Comparison of ENCODE assay signal across 28 cellular contexts in genomic region chr3:72919520-72919919, GRCh38.
"Had no signal": no experiment of that assay in that cellular context is flagged by ENCODE, and none has a peak within 500 bp of the region (broad histone marks: within the 10 kb centered on the region; RNA-seq: fewer than 3 reads in every experiment).

No MANE protein-coding gene starts in this region.

- H3K4me3 ChIP-seq: stomach, suprapubic skin, testis, thoracic aorta, thyroid gland, tibial artery, tibial nerve, transverse colon, upper lobe of left lung, upper lobe of right lung, uterus, vagina had no signal

- H3K36me3 Mint-ChIP-seq: stimulated activated effector memory CD8-positive, alpha-beta T cell treated with anti-CD3 and anti-CD28 coated beads, Interleukin-12 subunit alpha, Interleukin-12 subunit beta, amount 100 ng/mL, for 72 hours; stimulated activated memory B cell treated with anti-CD40 and anti-IgM and Interleukin-4, amounts not matched to agents 10 μg/mL and 1 μg/mL and 100 μg/mL, for 72 hours; stimulated activated naive B cell treated with anti-CD40 and anti-IgM and Interleukin-4, amounts not matched to agents 10 μg/mL and 1 μg/mL and 100 μg/mL, for 72 hours had no signal

- H3K27me3 Mint-ChIP-seq: stimulated activated naive CD8-positive, alpha-beta T cell treated with anti-CD3 and anti-CD28 coated beads, Interleukin-15, amount 100 ng/mL, for 72 hours; type B pancreatic cell had no signal

- H3K27ac ChIP-seq: stomach, suprapubic skin, testis, thoracic aorta, thyroid gland, tibial artery, tibial nerve, transverse colon, upper lobe of left lung, upper lobe of right lung, uterus, vagina had no signal

- ATAC-seq: stimulated activated effector memory CD8-positive, alpha-beta T cell treated with anti-CD3 and anti-CD28 coated beads, Interleukin-12 subunit alpha, Interleukin-12 subunit beta, amount 100 ng/mL, for 72 hours; stimulated activated memory B cell treated with anti-CD40 and anti-IgM and Interleukin-4, amounts not matched to agents 10 μg/mL and 1 μg/mL and 100 μg/mL, for 72 hours; stimulated activated naive B cell treated with anti-CD40 and anti-IgM and Interleukin-4, amounts not matched to agents 10 μg/mL and 1 μg/mL and 100 μg/mL, for 72 hours; stimulated activated naive CD8-positive, alpha-beta T cell treated with anti-CD3 and anti-CD28 coated beads, Interleukin-15, amount 100 ng/mL, for 72 hours; stimulated activated naive CD8-positive, alpha-beta T cell treated with anti-CD3 and anti-CD28 coated beads, Interleukin-15, Interleukin-2, amounts not matched to agents 100 U/mL and 50 U/mL, for 24 hours; upper lobe of right lung had no signal

- H3K27ac Mint-ChIP-seq: stimulated activated effector memory CD8-positive, alpha-beta T cell treated with anti-CD3 and anti-CD28 coated beads, Interleukin-12 subunit alpha, Interleukin-12 subunit beta, amount 100 ng/mL, for 72 hours; stimulated activated memory B cell treated with anti-CD40 and anti-IgM and Interleukin-4, amounts not matched to agents 10 μg/mL and 1 μg/mL and 100 μg/mL, for 72 hours; stimulated activated naive B cell treated with anti-CD40 and anti-IgM and Interleukin-4, amounts not matched to agents 10 μg/mL and 1 μg/mL and 100 μg/mL, for 72 hours; stimulated activated naive CD8-positive, alpha-beta T cell treated with anti-CD3 and anti-CD28 coated beads, Interleukin-15, Interleukin-2, amounts not matched to agents 100 ng/mL and 50 ng/mL, for 24 hours; type B pancreatic cell had no signal

- FAIRE-seq: urothelium cell line had no signal

- H3K4me3 Mint-ChIP-seq: stimulated activated effector memory CD8-positive, alpha-beta T cell treated with anti-CD3 and anti-CD28 coated beads, Interleukin-12 subunit alpha, Interleukin-12 subunit beta, amount 100 ng/mL, for 72 hours; stimulated activated memory B cell treated with anti-CD40 and anti-IgM and Interleukin-4, amounts not matched to agents 10 μg/mL and 1 μg/mL and 100 μg/mL, for 72 hours; stimulated activated naive B cell treated with anti-CD40 and anti-IgM and Interleukin-4, amounts not matched to agents 10 μg/mL and 1 μg/mL and 100 μg/mL, for 72 hours; stimulated activated naive CD8-positive, alpha-beta T cell treated with anti-CD3 and anti-CD28 coated beads, Interleukin-15, amount 100 ng/mL, for 72 hours; stimulated activated naive CD8-positive, alpha-beta T cell treated with anti-CD3 and anti-CD28 coated beads, Interleukin-15, Interleukin-2, amounts not matched to agents 100 ng/mL and 50 ng/mL, for 24 hours; type B pancreatic cell had no signal

- H3K27me3 ChIP-seq: stomach, suprapubic skin, testis, thyroid gland, tibial artery, tibial nerve, transverse colon, upper lobe of left lung, upper lobe of right lung, uterus, vagina had no signal

- DNase-seq: stimulated activated CD4-positive, alpha-beta T cell treated with anti-CD3 and anti-CD28 coated beads, Interleukin-2, amount 100 ng/mL, for 48 hours; stimulated activated CD4-positive, alpha-beta T cell treated with anti-CD3 and anti-CD28 coated beads, Interleukin-4, amount 100 ng/mL, for 1 hour; stimulated activated CD4-positive, alpha-beta T cell treated with anti-CD3 and anti-CD28 coated beads, Interleukin-4, amount 100 ng/mL, for 24 hours; stimulated activated CD4-positive, alpha-beta T cell treated with anti-CD3 and anti-CD28 coated beads, Interleukin-4, amount 100 ng/mL, for 4 hours; stimulated activated CD8-positive, alpha-beta memory T cell treated with anti-CD3 and anti-CD28 coated beads, Interleukin-4, amount 100 ng/mL, for 48 hours; stimulated activated naive B cell treated with anti-CD40 and anti-IgM and Interleukin-4, amounts not matched to agents 10 μg/mL and 1 μg/mL and 100 μg/mL, for 72 hours; stimulated activated naive CD4-positive, alpha-beta T cell; stimulated activated naive CD4-positive, alpha-beta T cell treated with Interleukin-2 at 50 U/mL for 16 hours; stimulated activated naive CD8-positive, alpha-beta T cell treated with anti-CD3 and anti-CD28 coated beads, Interleukin-15, amount 100 ng/mL, for 72 hours; stimulated activated naive CD8-positive, alpha-beta T cell treated with anti-CD3 and anti-CD28 coated beads, Interleukin-15, Interleukin-2, amounts not matched to agents 100 U/mL and 50 U/mL, for 24 hours; stomach; substantia nigra; testis; thyroid gland; tibial artery; transverse colon; upper lobe of left lung; upper lobe of right lung; uterus had no signal

- H3K4me1 ChIP-seq: stomach, suprapubic skin, testis, thyroid gland, tibial artery, tibial nerve, transverse colon, upper lobe of left lung, upper lobe of right lung, uterus, vagina had no signal

- H3K9me3 Mint-ChIP-seq: stimulated activated effector memory CD8-positive, alpha-beta T cell treated with anti-CD3 and anti-CD28 coated beads, Interleukin-12 subunit alpha, Interleukin-12 subunit beta, amount 100 ng/mL, for 72 hours; stimulated activated memory B cell treated with anti-CD40 and anti-IgM and Interleukin-4, amounts not matched to agents 10 μg/mL and 1 μg/mL and 100 μg/mL, for 72 hours; stimulated activated naive B cell treated with anti-CD40 and anti-IgM and Interleukin-4, amounts not matched to agents 10 μg/mL and 1 μg/mL and 100 μg/mL, for 72 hours; stimulated activated naive CD8-positive, alpha-beta T cell treated with anti-CD3 and anti-CD28 coated beads, Interleukin-15, amount 100 ng/mL, for 72 hours; stimulated activated naive CD8-positive, alpha-beta T cell treated with anti-CD3 and anti-CD28 coated beads, Interleukin-15, Interleukin-2, amounts not matched to agents 100 ng/mL and 50 ng/mL, for 24 hours had no signal

- H3K9me3 ChIP-seq: stomach, suprapubic skin, testis, thoracic aorta, thyroid gland, tibial artery, tibial nerve, transverse colon, upper lobe of left lung, upper lobe of right lung, uterus, vagina had no signal

- H3K36me3 ChIP-seq: stomach, suprapubic skin, thoracic aorta, thyroid gland, tibial artery, transverse colon, upper lobe of left lung, upper lobe of right lung, uterus, vagina had no signal

- H3K4me1 Mint-ChIP-seq: stimulated activated effector memory CD8-positive, alpha-beta T cell treated with anti-CD3 and anti-CD28 coated beads, Interleukin-12 subunit alpha, Interleukin-12 subunit beta, amount 100 ng/mL, for 72 hours; stimulated activated memory B cell treated with anti-CD40 and anti-IgM and Interleukin-4, amounts not matched to agents 10 μg/mL and 1 μg/mL and 100 μg/mL, for 72 hours; stimulated activated naive B cell treated with anti-CD40 and anti-IgM and Interleukin-4, amounts not matched to agents 10 μg/mL and 1 μg/mL and 100 μg/mL, for 72 hours; stimulated activated naive CD8-positive, alpha-beta T cell treated with anti-CD3 and anti-CD28 coated beads, Interleukin-15, amount 100 ng/mL, for 72 hours had no signal
